Comparison of ENCODE assay signal across 1 cellular context in the genomic region with DNA sequence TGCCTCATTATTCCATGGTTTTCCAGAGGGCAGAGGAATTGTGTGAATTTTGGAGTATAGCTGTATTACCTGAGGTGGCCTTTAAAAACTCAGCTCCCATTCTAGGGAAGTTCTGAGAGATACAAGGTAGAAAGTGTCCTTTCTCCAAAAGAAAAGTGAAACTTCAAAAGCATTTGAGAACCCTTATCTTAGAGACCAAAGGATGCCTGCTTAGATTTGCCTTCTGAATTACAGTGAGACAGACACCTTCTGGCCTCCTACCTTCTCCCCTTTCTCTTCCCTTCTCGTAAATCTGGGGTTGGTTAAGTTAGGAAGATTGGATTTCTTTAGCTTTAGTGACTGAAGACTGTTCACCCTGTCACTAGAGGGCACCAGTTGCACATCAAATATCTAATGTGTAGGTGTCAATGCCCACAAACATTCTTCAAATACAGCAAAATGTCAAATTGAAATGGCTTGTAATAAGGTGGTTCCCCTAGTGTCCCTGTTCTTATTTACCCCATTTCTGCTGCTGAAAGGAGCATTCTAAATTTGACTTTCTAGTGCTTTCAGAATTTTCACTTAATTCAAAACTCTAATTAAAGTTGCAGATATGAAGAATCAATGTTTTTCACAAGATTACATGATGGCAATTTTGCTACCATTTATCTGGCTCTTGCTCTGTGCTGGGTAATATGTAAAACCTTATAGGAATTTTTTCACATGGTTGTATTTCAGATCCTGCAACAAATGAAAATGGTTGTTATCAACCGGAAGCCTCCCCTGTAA.
TF ChIP-seq lines count a peak whose summit lies in the region.

No MANE protein-coding gene starts in this region.

TF ChIP-seq in SK-N-SH treated with all-trans-retinoic acid at 6 μM for 48 hours, 23 proteins besides CTCF, POLR2A, EP300 and RAD21 (continued from another document):
- TF ChIP-seq, protein P1, sequence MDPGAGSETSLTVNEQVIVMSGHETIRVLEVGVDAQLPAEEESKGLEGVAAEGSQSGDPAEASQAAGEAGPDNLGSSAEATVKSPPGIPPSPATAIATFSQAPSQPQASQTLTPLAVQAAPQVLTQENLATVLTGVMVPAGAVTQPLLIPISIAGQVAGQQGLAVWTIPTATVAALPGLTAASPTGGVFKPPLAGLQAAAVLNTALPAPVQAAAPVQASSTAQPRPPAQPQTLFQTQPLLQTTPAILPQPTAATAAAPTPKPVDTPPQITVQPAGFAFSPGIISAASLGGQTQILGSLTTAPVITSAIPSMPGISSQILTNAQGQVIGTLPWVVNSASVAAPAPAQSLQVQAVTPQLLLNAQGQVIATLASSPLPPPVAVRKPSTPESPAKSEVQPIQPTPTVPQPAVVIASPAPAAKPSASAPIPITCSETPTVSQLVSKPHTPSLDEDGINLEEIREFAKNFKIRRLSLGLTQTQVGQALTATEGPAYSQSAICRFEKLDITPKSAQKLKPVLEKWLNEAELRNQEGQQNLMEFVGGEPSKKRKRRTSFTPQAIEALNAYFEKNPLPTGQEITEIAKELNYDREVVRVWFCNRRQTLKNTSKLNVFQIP (CRISPR knock-in tag; IDR thresholded peaks at IDR 0.05; ENCODE audit: borderline replicate concordance, low read depth): no peak
- TF ChIP-seq ISL1 (CRISPR knock-in tag; IDR thresholded peaks at IDR 0.05) (no peak), PPARA (CRISPR knock-in tag; IDR thresholded peaks at IDR 0.05; ENCODE audit: borderline replicate concordance) (no peak), OSR1 (CRISPR knock-in tag; IDR thresholded peaks at IDR 0.05) (no peak)
